22 cellular contexts compared by ENCODE assay signal in the genomic region with DNA sequence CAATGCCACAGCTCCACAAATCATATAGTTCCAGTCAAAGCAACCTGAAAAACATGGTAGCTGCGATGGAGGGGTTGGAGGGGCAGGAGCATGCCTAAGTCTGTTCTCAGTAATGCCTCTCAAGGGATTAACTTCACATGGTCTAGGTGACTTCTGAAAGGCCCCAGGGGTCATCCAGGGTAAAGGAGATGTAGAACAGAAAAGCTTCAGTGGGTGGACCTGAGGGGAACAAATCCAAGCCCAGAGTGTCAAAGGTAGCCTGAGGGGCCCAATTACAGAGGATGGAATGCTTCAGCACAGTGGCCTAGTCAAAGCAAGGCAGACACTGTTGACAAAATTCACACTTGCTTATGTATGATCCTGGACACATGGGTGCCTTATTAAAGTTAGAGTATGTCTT. TPM values are rescaled to one million over a fixed set of nuclear protein-coding genes. Genes with fewer than 3 reads are reported as not detected.
DNase-seq lines count a peak whose midpoint lies in the region; ATAC-seq and TF ChIP-seq lines count a peak whose summit lies in the region.
"Had no signal": no experiment of that assay in that cellular context is flagged by ENCODE, and none has a peak within 500 bp of the region (broad histone marks: within the 10 kb centered on the region; RNA-seq: fewer than 3 reads in every experiment).

No MANE protein-coding gene starts in this region.

- no peak overlapping the region for H3K4me2 ChIP-seq in GM23338
- H3K4me2 ChIP-seq in neural progenitor cell: no peak overlapping the region
- H3K4me2 ChIP-seq: A549; BLaER1 treated with 17β-estradiol and CSF1 and Interleukin-3, amounts not matched to agents 10 nM and 100 nM had no signal

- H3K36me3 ChIP-seq in GM23338 (ENCODE audit: insufficient read depth) (no peaks in the 10 kb centered on the region), neural progenitor cell (no peaks in the 10 kb centered on the region), breast epithelium (no peaks in the 10 kb centered on the region)
- H3K36me3 ChIP-seq: BE2C; BLaER1 treated with 17β-estradiol and CSF1 and Interleukin-3, amounts not matched to agents 10 nM and 100 nM had no signal

- H3K27me3 ChIP-seq in GM23338 (ENCODE audit: insufficient read depth): no peaks in the 10 kb centered on the region
- H3K27me3 ChIP-seq in neural progenitor cell: no peaks in the 10 kb centered on the region
- no peaks in the 10 kb centered on the region for H3K27me3 ChIP-seq in breast epithelium
- H3K27me3 ChIP-seq: BE2C; BLaER1 treated with 17β-estradiol and CSF1 and Interleukin-3, amounts not matched to agents 10 nM and 100 nM had no signal

- H3K4me3 ChIP-seq in GM23338 (no peak overlapping the region), neural progenitor cell (no peak overlapping the region), breast epithelium (no peak overlapping the region)
- H3K4me3 ChIP-seq: A549; BLaER1 treated with 17β-estradiol and CSF1 and Interleukin-3, amounts not matched to agents 10 nM and 100 nM had no signal

- H3F3A ChIP-seq in GM23338 (replicated peaks; ENCODE audit: low read depth) (no peaks in the 10 kb centered on the region), neural progenitor cell (ENCODE audit: low read depth) (peaks cover 5% of the 10 kb centered on the region)

- peak overlapping the region; percentile 32; the same call in 1 of the 2 replicates for H2AFZ ChIP-seq in GM23338
- peak overlapping the region; percentile 79 for H2AFZ ChIP-seq in neural progenitor cell (replicated peaks)

- H3K9me3 Mint-ChIP-seq in GM23338: no peaks in the 10 kb centered on the region
- H3K9me3 Mint-ChIP-seq in neural progenitor cell: peaks cover 10% of the 10 kb centered on the region
- H3K9me3 Mint-ChIP-seq: CD4-positive, alpha-beta T cell; CD8-positive, alpha-beta memory T cell had no signal

- H4K20me1 ChIP-seq in GM23338 (replicated peaks; ENCODE audit: insufficient read depth): no peaks in the 10 kb centered on the region
- H4K20me1 ChIP-seq in neural progenitor cell (ENCODE audit: low read depth): no peaks in the 10 kb centered on the region
- H4K20me1 ChIP-seq: BLaER1 treated with 17β-estradiol and CSF1 and Interleukin-3, amounts not matched to agents 10 nM and 100 nM had no signal

- H3K27ac ChIP-seq in GM23338 (ENCODE audit: low read depth): no peak overlapping the region
- no peak overlapping the region for H3K27ac ChIP-seq in neural progenitor cell
- no peak overlapping the region for H3K27ac ChIP-seq in breast epithelium
- H3K27ac ChIP-seq: A549; BLaER1 treated with 17β-estradiol and CSF1 and Interleukin-3, amounts not matched to agents 10 nM and 100 nM had no signal

- H3K4me1 ChIP-seq in GM23338 (ENCODE audit: insufficient read depth): peaks cover 5% of the 10 kb centered on the region; the same call in 1 of the 2 replicates
- H3K4me1 ChIP-seq in neural progenitor cell: peaks cover 12% of the 10 kb centered on the region
- no peaks in the 10 kb centered on the region for H3K4me1 ChIP-seq in breast epithelium
- H3K4me1 ChIP-seq: BE2C had no signal

- H3K9ac ChIP-seq in neural progenitor cell: no peak overlapping the region
- H3K9ac ChIP-seq: BLaER1 treated with 17β-estradiol and CSF1 and Interleukin-3, amounts not matched to agents 10 nM and 100 nM had no signal

- intact Hi-C loops in breast epithelium (cut with DNase I; ENCODE audit: low total_unique reads): no loop called here

- H3K4me3 Mint-ChIP-seq in GM23338: no peak overlapping the region
- no peak overlapping the region for H3K4me3 Mint-ChIP-seq in neural progenitor cell
- H3K4me3 Mint-ChIP-seq: CD14-positive monocyte; CD4-positive, alpha-beta T cell; CD8-positive, alpha-beta memory T cell had no signal

- no peak overlapping the region for H3K27ac Mint-ChIP-seq in GM23338
- no peak overlapping the region for H3K27ac Mint-ChIP-seq in neural progenitor cell
- H3K27ac Mint-ChIP-seq: CD14-positive monocyte; CD4-positive, alpha-beta T cell; CD8-positive, alpha-beta memory T cell had no signal

- peaks cover 9% of the 10 kb centered on the region; the same call in 1 of the 2 replicates for H3K9me2 ChIP-seq in GM23338 (ENCODE audit: insufficient read depth)

- TF ChIP-seq CTCF in GM23338 (conservative IDR thresholded peaks at IDR 0.05; ENCODE audit: low read depth in 2 of 2) (no peak), neural progenitor cell (IDR thresholded peaks at IDR 0.05) (no peak), breast epithelium (IDR thresholded peaks at IDR 0.05) (no peak)

- DNase-seq in GM23338 (ENCODE audit: low spot score) (no peak), NCI-H82 treated with DMSO at 0.1 percent for 48 hours (lab: John Stamatoyannopoulos, UW; ENCODE audit: unreplicated experiment) (peak; percentile 39), neural progenitor cell (ENCODE audit: low spot score) (no peak), DMS53 treated with DMSO at 0.1 percent for 48 hours (lab: John Stamatoyannopoulos, UW; ENCODE audit: unreplicated experiment) (no peak), breast epithelium (ENCODE audit: low spot score in 2 of 2) (no peak)
- DNase-seq in stimulated activated CD4-positive, alpha-beta T cell treated with anti-CD3 and anti-CD28 coated beads, Interleukin-2, amount 100 ng/mL, for 24 hours: no peak
- DNase-seq: 8988T; ACHN; AML-193; BE2C; CD4-positive, alpha-beta T cell; CD8-positive, alpha-beta memory T cell; DMS 273 treated with DMSO at 0.1 percent for 48 hours; DMS79 treated with DMSO at 0.1 percent for 48 hours; H7; HCEC 1CT had no signal

- no peak for TF ChIP-seq POLR2A in breast epithelium (IDR thresholded peaks at IDR 0.05)

- no peak for ATAC-seq in GM23338
- ATAC-seq in HG02852 (IDR thresholded peaks at IDR 0.05; ENCODE audit: unreplicated experiment): no peak
- ATAC-seq: A549 had no signal

- H3K79me2 ChIP-seq in GM23338 (replicated peaks; ENCODE audit: insufficient read depth) (no peaks in the 10 kb centered on the region), neural progenitor cell (ENCODE audit: low read depth) (no peaks in the 10 kb centered on the region)

- 0 out of 3 replicates have a peak, but pooled peaks cover 3% of the 10 kb centered on the region for H3K4me1 Mint-ChIP-seq in GM23338
- H3K4me1 Mint-ChIP-seq in neural progenitor cell: peaks cover 25% of the 10 kb centered on the region

- no peaks in the 10 kb centered on the region for H3K36me3 Mint-ChIP-seq in GM23338 (ENCODE audit: low read depth)
- peaks cover 7% of the 10 kb centered on the region for H3K36me3 Mint-ChIP-seq in neural progenitor cell
- H3K36me3 Mint-ChIP-seq: CD14-positive monocyte; CD8-positive, alpha-beta memory T cell had no signal

- H3K9me3 ChIP-seq in neural progenitor cell (ENCODE audit: low read depth) (no peaks in the 10 kb centered on the region), breast epithelium (no peaks in the 10 kb centered on the region)
- H3K9me3 ChIP-seq: A549; BE2C; BLaER1 treated with 17β-estradiol and CSF1 and Interleukin-3, amounts not matched to agents 10 nM and 100 nM had no signal

- H3K27me3 Mint-ChIP-seq in GM23338 (ENCODE audit: insufficient read depth, low read depth, poor library complexity) (peaks cover 4% of the 10 kb centered on the region), neural progenitor cell (ENCODE audit: insufficient read depth, low read depth) (peaks cover 6% of the 10 kb centered on the region)
- H3K27me3 Mint-ChIP-seq: CD4-positive, alpha-beta T cell had no signal

TF ChIP-seq in GM23338, 12 proteins besides CTCF, POLR2A, EP300 and RAD21 (continues in another document):
- TF ChIP-seq EZH2phosphoT487 (IDR thresholded peaks at IDR 0.05; ENCODE audit: unreplicated experiment) (no peak), ZNF331 (CRISPR knock-in tag; IDR thresholded peaks at IDR 0.05; ENCODE audit: low read depth) (no peak), NANOG (IDR thresholded peaks at IDR 0.05; ENCODE audit: borderline replicate concordance) (no peak)
- TF ChIP-seq, protein P1, sequence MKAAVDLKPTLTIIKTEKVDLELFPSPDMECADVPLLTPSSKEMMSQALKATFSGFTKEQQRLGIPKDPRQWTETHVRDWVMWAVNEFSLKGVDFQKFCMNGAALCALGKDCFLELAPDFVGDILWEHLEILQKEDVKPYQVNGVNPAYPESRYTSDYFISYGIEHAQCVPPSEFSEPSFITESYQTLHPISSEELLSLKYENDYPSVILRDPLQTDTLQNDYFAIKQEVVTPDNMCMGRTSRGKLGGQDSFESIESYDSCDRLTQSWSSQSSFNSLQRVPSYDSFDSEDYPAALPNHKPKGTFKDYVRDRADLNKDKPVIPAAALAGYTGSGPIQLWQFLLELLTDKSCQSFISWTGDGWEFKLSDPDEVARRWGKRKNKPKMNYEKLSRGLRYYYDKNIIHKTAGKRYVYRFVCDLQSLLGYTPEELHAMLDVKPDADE (IDR thresholded peaks at IDR 0.05): no peak

RNA-seq across cellular contexts. Expression of a gene that starts 23.3 kb away (rescaled TPM):
- not detected in 2 replicates for total RNA-seq in GM23338 (2014; rRNA removed; shearing (Covaris generic))
- not detected in 2 replicates for polyA plus RNA-seq in GM23338 (2016; fragmentation: Nextera tagmentation; extraction: Ambion mirVana)
- not detected in 2 replicates for total RNA-seq in neural progenitor cell (ENCODE audit: low replicate concordance)
- not detected for total RNA-seq in breast epithelium
- total RNA-seq: CD4-positive, alpha-beta T cell; CD8-positive, alpha-beta memory T cell; Daoy; H1; H7 had no signal
- polyA plus RNA-seq: A549; CD14-positive monocyte; CD8-positive, alpha-beta memory T cell; H1 had no signal

RNA-seq across cellular contexts. Expression of a gene that starts 31.3 kb away (rescaled TPM):
- total RNA-seq in GM23338 (2014; rRNA removed; shearing (Covaris generic)): not detected in 2 replicates
- polyA plus RNA-seq in GM23338 (2016; fragmentation: Nextera tagmentation; extraction: Ambion mirVana): not detected in 2 replicates
- total RNA-seq in neural progenitor cell (ENCODE audit: low replicate concordance): not detected in 2 replicates
- total RNA-seq in breast epithelium: not detected
- total RNA-seq: CD4-positive, alpha-beta T cell; CD8-positive, alpha-beta memory T cell; Daoy; H1; H7 had no signal
- polyA plus RNA-seq: A549; CD14-positive monocyte; CD8-positive, alpha-beta memory T cell; H1 had no signal
